Comparison of ENCODE assay signal across 25 cellular contexts in the genomic region with DNA sequence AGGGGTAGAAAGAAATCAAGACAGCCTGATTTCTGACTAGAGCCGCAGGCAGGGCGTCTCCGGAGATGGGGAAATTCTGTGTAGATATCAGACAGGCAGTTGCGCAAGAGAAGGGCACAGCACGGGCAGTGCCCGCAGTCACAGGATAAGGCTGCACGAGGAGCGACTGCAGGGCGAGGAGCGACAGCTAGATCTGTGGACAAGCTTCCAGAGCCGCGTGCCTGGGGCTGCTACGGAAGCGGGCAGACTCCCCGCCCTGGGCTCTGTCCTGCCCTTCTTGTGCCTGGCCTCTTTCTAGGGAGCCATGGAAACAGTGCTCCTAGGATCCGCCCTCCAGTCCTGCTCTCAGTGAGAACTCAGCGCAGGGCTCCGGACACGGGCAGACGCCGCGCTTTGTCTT. TPM values are rescaled to one million over a fixed set of nuclear protein-coding genes. Genes with fewer than 3 reads are reported as not detected.
"Had no signal": no experiment of that assay in that cellular context is flagged by ENCODE, and none has a peak within 500 bp of the region (broad histone marks: within the 10 kb centered on the region; RNA-seq: fewer than 3 reads in every experiment).

No MANE protein-coding gene starts in this region.

- H3K4me3 ChIP-seq: colonic mucosa, lung, upper lobe of left lung had no signal

- H3K27me3 ChIP-seq: brain microvascular endothelial cell, colonic mucosa, testis, upper lobe of left lung had no signal

- H2AFZ ChIP-seq: parathyroid adenoma had no signal

- H3K4me1 ChIP-seq: colonic mucosa, parathyroid adenoma, testis, upper lobe of left lung had no signal

- H3K27ac ChIP-seq: brain microvascular endothelial cell, colonic mucosa, parathyroid adenoma, testis, upper lobe of left lung, VCaP had no signal

- H3K9me3 ChIP-seq: colonic mucosa, testis, upper lobe of left lung had no signal

- H3K36me3 ChIP-seq: brain microvascular endothelial cell, colonic mucosa, upper lobe of left lung had no signal

- ATAC-seq: sciatic nerve; stimulated activated effector memory CD8-positive, alpha-beta T cell treated with anti-CD3 and anti-CD28 coated beads, Interleukin-12 subunit alpha, Interleukin-12 subunit beta, amount 100 ng/mL, for 72 hours had no signal

- FAIRE-seq: endometrium, frontal cortex, keratinocyte had no signal

- H3K79me2 ChIP-seq: parathyroid adenoma had no signal

- H3K27ac Mint-ChIP-seq: activated naive CD4-positive, alpha-beta T cell treated with anti-CD3 and anti-CD28 coated beads, Interleukin-2, amount 10 ng/mL, durations not matched to agents 7 days and 5 days; mesothelial cell of epicardium; natural killer cell treated with Interleukin-12 subunit alpha and Interleukin-12 subunit beta and Interleukin-15 and Interleukin-18, amount 100 ng/mL, for 72 hours; stimulated activated effector memory CD8-positive, alpha-beta T cell treated with anti-CD3 and anti-CD28 coated beads, Interleukin-12 subunit alpha, Interleukin-12 subunit beta, amount 100 ng/mL, for 72 hours had no signal

- H3K9ac ChIP-seq: parathyroid adenoma had no signal

- H3K4me1 Mint-ChIP-seq: activated naive CD4-positive, alpha-beta T cell treated with anti-CD3 and anti-CD28 coated beads, Interleukin-2, amount 10 ng/mL, durations not matched to agents 7 days and 5 days; central memory CD8-positive, alpha-beta T cell; mesothelial cell of epicardium; stimulated activated effector memory CD8-positive, alpha-beta T cell treated with anti-CD3 and anti-CD28 coated beads, Interleukin-12 subunit alpha, Interleukin-12 subunit beta, amount 100 ng/mL, for 72 hours had no signal

- H3K36me3 Mint-ChIP-seq: activated naive CD4-positive, alpha-beta T cell treated with anti-CD3 and anti-CD28 coated beads, Interleukin-2, amount 10 ng/mL, durations not matched to agents 7 days and 5 days; mesothelial cell of epicardium; natural killer cell treated with Interleukin-12 subunit alpha and Interleukin-12 subunit beta and Interleukin-15 and Interleukin-18, amount 100 ng/mL, for 72 hours; stimulated activated effector memory CD8-positive, alpha-beta T cell treated with anti-CD3 and anti-CD28 coated beads, Interleukin-12 subunit alpha, Interleukin-12 subunit beta, amount 100 ng/mL, for 72 hours had no signal

- H3K9me3 Mint-ChIP-seq: activated naive CD4-positive, alpha-beta T cell treated with anti-CD3 and anti-CD28 coated beads, Interleukin-2, amount 10 ng/mL, durations not matched to agents 7 days and 5 days; central memory CD8-positive, alpha-beta T cell; natural killer cell treated with Interleukin-12 subunit alpha and Interleukin-12 subunit beta and Interleukin-15 and Interleukin-18, amount 100 ng/mL, for 72 hours; stimulated activated effector memory CD8-positive, alpha-beta T cell treated with anti-CD3 and anti-CD28 coated beads, Interleukin-12 subunit alpha, Interleukin-12 subunit beta, amount 100 ng/mL, for 72 hours had no signal

- H3K4me3 Mint-ChIP-seq: activated naive CD4-positive, alpha-beta T cell treated with anti-CD3 and anti-CD28 coated beads, Interleukin-2, amount 10 ng/mL, durations not matched to agents 7 days and 5 days; central memory CD8-positive, alpha-beta T cell; mesothelial cell of epicardium; natural killer cell treated with Interleukin-12 subunit alpha and Interleukin-12 subunit beta and Interleukin-15 and Interleukin-18, amount 100 ng/mL, for 72 hours; stimulated activated effector memory CD8-positive, alpha-beta T cell treated with anti-CD3 and anti-CD28 coated beads, Interleukin-12 subunit alpha, Interleukin-12 subunit beta, amount 100 ng/mL, for 72 hours had no signal

- DNase-seq: activated CD4-positive, alpha-beta T cell treated with anti-CD3 and anti-CD28 coated beads for 1 hour; activated CD8-positive, alpha-beta memory T cell treated with anti-CD3 and anti-CD28 coated beads for 24 hours; activated CD8-positive, alpha-beta memory T cell treated with anti-CD3 and anti-CD28 coated beads, Interleukin-2, amount 50 U/mL, for 48 hours; activated effector memory CD4-positive, alpha-beta T cell treated with Interleukin-2 at 50 U/mL for 16 hours; activated naive CD4-positive, alpha-beta T cell treated with anti-CD3 and anti-CD28 coated beads, Interleukin-2, amount 10 ng/mL, durations not matched to agents 7 days and 5 days; activated T-cell treated with anti-CD3 and anti-CD28 coated beads, Interleukin-2, amount 50 U/mL, for 48 hours; aorta; brain microvascular endothelial cell; colonic mucosa; erythroblast; stimulated activated CD4-positive, alpha-beta T cell treated with anti-CD3 and anti-CD28 coated beads, Interleukin-4, amount 100 ng/mL, for 24 hours; T-helper 9 cell; testis had no signal

RNA-seq across cellular contexts. Expression of a gene that starts 12.6 kb away (rescaled TPM):
- total RNA-seq: aorta; colonic mucosa; lung; mesothelial cell of epicardium; natural killer cell treated with Interleukin-12 subunit alpha and Interleukin-12 subunit beta and Interleukin-15 and Interleukin-18, amount 100 ng/mL, for 72 hours; sciatic nerve; upper lobe of left lung had no signal
- polyA plus RNA-seq: aorta, keratinocyte, lung had no signal
